Comparison of ENCODE assay signal across 12 cellular contexts in genomic region chr3:180278583-180279188, GRCh38.
A peak's percentile ranks its signal among the peaks of the same experiment; 100 is the strongest.
DNase-seq lines count a peak whose midpoint lies in the region; ATAC-seq, FAIRE-seq and TF ChIP-seq lines count a peak whose summit lies in the region.
"Had no signal": no experiment of that assay in that cellular context is flagged by ENCODE, and none has a peak within 500 bp of the region (broad histone marks: within the 10 kb centered on the region; RNA-seq: fewer than 3 reads in every experiment).

No MANE protein-coding gene starts in this region.

- H3K27ac ChIP-seq in gastrocnemius medialis: no peak overlapping the region
- H3K27ac ChIP-seq: upper lobe of left lung had no signal

- no peak for TF ChIP-seq CTCF in gastrocnemius medialis (IDR thresholded peaks at IDR 0.05 in 4 of 5, conservative IDR thresholded peaks at IDR 0.05 in 1 of 5)

- no peak for FAIRE-seq in urothelium cell line (lab: Jason Lieb, UNC)

- peak; percentile 25 for DNase-seq in pons (ENCODE audit: low spot score)
- DNase-seq in urothelium cell line (ENCODE audit: low spot score): no peak
- DNase-seq in gastrocnemius medialis: no peak
- DNase-seq in NCI-H1417 treated with DMSO at 0.1 percent for 48 hours (lab: John Stamatoyannopoulos, UW): no peak
- DNase-seq: cerebellar nuclear complex; head of caudate nucleus; stimulated activated CD4-positive, alpha-beta T cell treated with anti-CD3 and anti-CD28 coated beads, Interleukin-2, amount 100 ng/mL, for 24 hours; upper lobe of left lung had no signal

- in situ Hi-C loops in gastrocnemius medialis (cut with MboI; ENCODE audit: low sequenced_read_pairs in 4 of 4): no loop called here

- H3K27me3 ChIP-seq in gastrocnemius medialis: no peaks in the 10 kb centered on the region
- H3K27me3 ChIP-seq: upper lobe of left lung had no signal

- no peak for TF ChIP-seq POLR2A in gastrocnemius medialis (IDR thresholded peaks at IDR 0.05)

- intact Hi-C loops in gastrocnemius medialis (cut with DNase I; ENCODE audit: low total_unique reads): no loop called here

- H3K4me1 ChIP-seq in gastrocnemius medialis: no peaks in the 10 kb centered on the region
- H3K4me1 ChIP-seq: upper lobe of left lung had no signal

- ATAC-seq in GM19025 (IDR thresholded peaks at IDR 0.05; ENCODE audit: low read depth, unreplicated experiment) (peak; percentile 93), HG02642 (IDR thresholded peaks at IDR 0.05; ENCODE audit: poor library complexity, unreplicated experiment) (peak; percentile 97), HG03558 (IDR thresholded peaks at IDR 0.05; ENCODE audit: extremely low read depth, unreplicated experiment) (peak; percentile 95), gastrocnemius medialis (no peak)
- ATAC-seq: Panc1 had no signal

- no peaks in the 10 kb centered on the region for H3K9me3 ChIP-seq in gastrocnemius medialis
- H3K9me3 ChIP-seq: upper lobe of left lung had no signal

- H3K36me3 ChIP-seq in gastrocnemius medialis: no peaks in the 10 kb centered on the region
- H3K36me3 ChIP-seq: upper lobe of left lung had no signal

- no peak overlapping the region for H3K4me3 ChIP-seq in gastrocnemius medialis
- H3K4me3 ChIP-seq: upper lobe of left lung had no signal

Comparison
In these comparisons a context has a peak if more than half of its experiments do, and no peak if none do; other contexts are left out.
1. ATAC-seq: peak in GM19025 (single experiment), HG02642 (single experiment) and HG03558 (single experiment); none in gastrocnemius medialis (0 of 2).